1 cellular context compared by ENCODE assay signal in the genomic region with DNA sequence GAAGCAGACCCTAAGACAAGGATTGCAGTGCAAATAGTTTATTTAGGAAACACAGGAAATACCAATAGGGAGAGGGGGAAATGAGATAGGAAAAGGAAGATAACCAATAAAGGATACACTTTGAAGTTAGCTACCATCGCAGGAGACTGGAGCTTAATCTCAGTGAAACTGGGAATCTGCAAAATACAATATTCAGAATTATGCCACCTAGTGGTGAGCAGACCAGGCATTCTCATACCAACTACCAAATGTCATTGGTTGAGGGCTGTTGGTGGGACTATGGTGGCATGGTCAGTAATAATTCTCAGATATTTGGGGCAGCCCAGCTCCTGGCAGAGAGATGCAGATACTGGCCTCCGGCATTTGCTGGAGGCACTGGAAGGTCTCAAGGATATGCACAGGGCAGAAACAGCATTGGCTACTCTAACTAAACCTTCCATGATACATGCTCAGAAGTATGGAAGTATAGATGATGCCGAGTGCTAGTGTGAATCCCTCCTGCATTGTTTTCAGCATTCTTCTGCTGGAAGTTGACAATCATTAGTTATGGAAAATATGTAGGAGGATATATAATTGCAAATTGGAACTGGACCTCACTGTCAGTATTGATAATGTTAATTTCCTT.
TF ChIP-seq lines count a peak whose summit lies in the region.

No MANE protein-coding gene starts in this region.

TF ChIP-seq in A549, 52 proteins besides CTCF, POLR2A, EP300 and RAD21 (continued from another document):
- TF ChIP-seq, protein P1, sequence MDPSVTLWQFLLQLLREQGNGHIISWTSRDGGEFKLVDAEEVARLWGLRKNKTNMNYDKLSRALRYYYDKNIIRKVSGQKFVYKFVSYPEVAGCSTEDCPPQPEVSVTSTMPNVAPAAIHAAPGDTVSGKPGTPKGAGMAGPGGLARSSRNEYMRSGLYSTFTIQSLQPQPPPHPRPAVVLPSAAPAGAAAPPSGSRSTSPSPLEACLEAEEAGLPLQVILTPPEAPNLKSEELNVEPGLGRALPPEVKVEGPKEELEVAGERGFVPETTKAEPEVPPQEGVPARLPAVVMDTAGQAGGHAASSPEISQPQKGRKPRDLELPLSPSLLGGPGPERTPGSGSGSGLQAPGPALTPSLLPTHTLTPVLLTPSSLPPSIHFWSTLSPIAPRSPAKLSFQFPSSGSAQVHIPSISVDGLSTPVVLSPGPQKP (IDR thresholded peaks at IDR 0.05; ENCODE audit: low read depth, low read length), result no peak
- TF ChIP-seq RARB (CRISPR knock-in tag; IDR thresholded peaks at IDR 0.05), result no peak
